ENCODE assay signal across 8 cellular contexts in the genomic region with DNA sequence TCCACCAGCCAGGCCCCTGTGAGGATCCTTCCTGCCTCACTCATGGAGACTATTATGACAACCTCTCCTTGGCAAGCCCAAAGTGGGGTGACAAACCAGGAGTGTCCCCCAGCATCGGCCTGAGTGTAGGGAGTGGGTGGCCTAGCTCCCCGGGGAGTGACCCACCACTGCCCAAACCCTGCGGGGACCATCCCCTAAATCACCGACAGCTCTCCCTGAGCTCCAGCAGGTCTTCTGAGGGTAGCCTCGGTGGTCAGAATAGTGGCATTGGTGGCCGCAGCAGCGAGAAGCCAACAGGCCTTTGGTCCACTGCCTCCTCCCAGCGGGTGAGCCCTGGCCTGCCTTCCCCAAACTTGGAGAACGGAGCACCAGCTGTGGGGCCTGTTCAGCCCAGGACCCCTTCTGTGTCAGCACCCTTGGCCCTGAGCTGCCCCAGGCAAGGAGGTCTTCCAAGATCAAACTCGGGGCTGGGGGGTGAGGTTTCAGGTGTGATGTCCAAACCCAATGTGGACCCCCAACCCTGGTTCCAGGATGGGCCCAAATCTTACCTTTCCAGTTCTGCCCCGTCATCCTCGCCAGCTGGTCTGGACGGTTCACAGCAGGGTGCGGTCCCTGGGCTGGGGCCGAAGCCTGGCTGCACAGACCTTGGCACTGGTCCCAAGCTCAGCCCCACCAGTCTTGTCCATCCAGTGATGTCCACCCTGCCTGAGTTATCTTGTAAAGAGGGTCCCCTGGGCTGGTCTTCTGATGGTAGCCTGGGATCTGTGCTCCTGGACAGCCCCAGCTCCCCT. TPM values are rescaled to one million over a fixed set of nuclear protein-coding genes. Genes with fewer than 3 reads are reported as not detected.
DNase-seq lines count a peak whose midpoint lies in the region; ATAC-seq and TF ChIP-seq lines count a peak whose summit lies in the region.

No MANE protein-coding gene starts in this region.

- H3K27me3 ChIP-seq in MG63 = no peaks in the 10 kb centered on the region

- H3K36me3 Mint-ChIP-seq in progenitor cell of endocrine pancreas (ENCODE audit: insufficient read depth) = peaks cover 3% of the 10 kb centered on the region

- no peaks in the 10 kb centered on the region for H3K9me3 ChIP-seq in MG63

- TF ChIP-seq CTCF in progenitor cell of endocrine pancreas (IDR thresholded peaks at IDR 0.05; ENCODE audit: unreplicated experiment) = no peak

- H3K4me3 ChIP-seq in MG63 = peak overlapping the region; percentile 61

- no peak for TF ChIP-seq POLR2A in erythroblast (IDR thresholded peaks at IDR 0.05; ENCODE audit: low read length)

- H3K4me1 Mint-ChIP-seq in progenitor cell of endocrine pancreas (ENCODE audit: low read depth) = peaks cover 26% of the 10 kb centered on the region

- H3K4me3 Mint-ChIP-seq in progenitor cell of endocrine pancreas (ENCODE audit: low read depth) = peak overlapping the region; percentile 87

- H3K9me3 Mint-ChIP-seq in progenitor cell of endocrine pancreas (ENCODE audit: low read depth) = no peaks in the 10 kb centered on the region

- ATAC-seq in GM18502 (IDR thresholded peaks at IDR 0.05; ENCODE audit: poor library complexity, unreplicated experiment) (peak; percentile 3), HG03520 (IDR thresholded peaks at IDR 0.05; ENCODE audit: unreplicated experiment) (no peak), HG02678 (IDR thresholded peaks at IDR 0.05; ENCODE audit: unreplicated experiment) (no peak)

- peak; percentile 37 for DNase-seq in MG63
- peak; percentile 57 to 66 for DNase-seq in erythroblast (lab: John Stamatoyannopoulos, UW)
- DNase-seq in progenitor cell of endocrine pancreas (ENCODE audit: low spot score, unreplicated experiment) = no peak
- DNase-seq in HT-29 (ENCODE audit: low spot score) = no peak
- DNase-seq in NCI-H1092 (lab: John Stamatoyannopoulos, UW) = no peak

- H3K27ac Mint-ChIP-seq in progenitor cell of endocrine pancreas = no peak overlapping the region

- 0 out of 2 replicates have a peak, but pooled peaks cover 2% of the 10 kb centered on the region for H3K36me3 ChIP-seq in MG63

- no peaks in the 10 kb centered on the region for H3K27me3 Mint-ChIP-seq in progenitor cell of endocrine pancreas

RNA-seq across cellular contexts. Expression of gene LIMD1, which starts 1.0 kb away (rescaled TPM):
- 6.5 and 9.3 TPM in 2 replicates for total RNA-seq in MG63 (2014; rRNA removed; shearing (Covaris generic); ENCODE audit: low replicate concordance)
- total RNA-seq in progenitor cell of endocrine pancreas = 31.3 and 32.5 TPM in 2 replicates
- total RNA-seq in HT-29 (2014; rRNA removed; shearing (Covaris generic)) = 14.5 and 17.1 TPM in 2 replicates

Comparison
In these comparisons a context has a peak if more than half of its experiments do, and no peak if none do; other contexts are left out.
1. DNase-seq: peak in MG63 (single experiment) and erythroblast (2 of 2); none in progenitor cell of endocrine pancreas (single experiment), HT-29 (single experiment) and NCI-H1092 (single experiment).